Comparison of ENCODE assay signal across 9 cellular contexts in the genomic region with DNA sequence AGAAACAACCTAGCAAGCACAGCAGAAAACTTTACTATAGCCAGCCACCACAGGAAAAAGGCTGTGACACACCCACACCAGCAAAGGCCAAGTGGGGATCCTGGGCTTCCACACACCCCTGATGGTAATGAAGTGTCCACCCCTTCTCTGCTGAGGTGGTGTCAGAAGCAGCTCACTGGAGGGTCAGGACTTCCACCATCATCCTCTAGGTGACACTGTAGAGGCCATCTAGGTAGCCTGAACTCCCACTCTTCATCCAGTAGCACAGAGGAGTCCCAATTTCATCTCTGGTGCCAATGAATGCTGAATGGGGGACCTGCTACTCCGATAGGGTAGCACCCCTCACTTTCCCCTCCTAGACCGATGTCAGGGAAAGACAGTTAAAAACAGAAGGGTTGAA.
DNase-seq lines count a peak whose midpoint lies in the region; ATAC-seq, FAIRE-seq and TF ChIP-seq lines count a peak whose summit lies in the region.
"Had no signal": no experiment of that assay in that cellular context is flagged by ENCODE, and none has a peak within 500 bp of the region (broad histone marks: within the 10 kb centered on the region; RNA-seq: fewer than 3 reads in every experiment).

No MANE protein-coding gene starts in this region.

- no peaks in the 10 kb centered on the region for H3K9me3 Mint-ChIP-seq in astrocyte (ENCODE audit: unreplicated experiment)

- no CpG with 5 or more reads among the region's 2 CpGs for WGBS in neuronal stem cell (ENCODE audit: extremely low coverage in 2 of 2, insufficient read length in 2 of 2, insufficient replicate concordance in 1 of 2), 2 donors

- H3K18ac ChIP-seq in neuronal stem cell (ENCODE audit: low read length), result no peak overlapping the region

- H3K4me2 ChIP-seq in astrocyte (ENCODE audit: low read length) (no peak overlapping the region), neuronal stem cell (ENCODE audit: insufficient read depth, low read length, poor library complexity, severe bottlenecking) (no peak overlapping the region)

- no peak overlapping the region for H3K27ac Mint-ChIP-seq in astrocyte (ENCODE audit: unreplicated experiment)

- H3K36me3 ChIP-seq in astrocyte (ENCODE audit: insufficient read depth, low read length) (no peaks in the 10 kb centered on the region), neuronal stem cell (replicated peaks in 1 of 2; ENCODE audit: control insufficient read depth in 2 of 2, insufficient read depth in 2 of 2, low read length in 2 of 2) (no peaks in the 10 kb centered on the region)
- H3K36me3 ChIP-seq: neutrophil had no signal

- H3K9ac ChIP-seq in astrocyte (ENCODE audit: low read length), result no peak overlapping the region
- no peak overlapping the region for H3K9ac ChIP-seq in neuronal stem cell (ENCODE audit: low read depth, low read length, poor library complexity)

- H2BK120ac ChIP-seq in neuronal stem cell (ENCODE audit: low read depth, low read length), result no peak overlapping the region

- no peaks in the 10 kb centered on the region for H3K79me2 ChIP-seq in astrocyte (ENCODE audit: insufficient read depth, low read length)

- H3K4me3 ChIP-seq in astrocyte (ENCODE audit: insufficient read depth, low read depth, low read length) (no peak overlapping the region), neuronal stem cell (ENCODE audit: low read length in 2 of 2) (no peak overlapping the region)

- no peaks in the 10 kb centered on the region for H3K27me3 Mint-ChIP-seq in astrocyte (ENCODE audit: low read depth, unreplicated experiment)

- H3K79me1 ChIP-seq in neuronal stem cell (ENCODE audit: low read depth, low read length), result no peaks in the 10 kb centered on the region

- peaks cover 11% of the 10 kb centered on the region for H3K4me1 Mint-ChIP-seq in astrocyte (ENCODE audit: low read depth, unreplicated experiment)

- FAIRE-seq in HTR-8/SVneo (lab: Jason Lieb, UNC) (no peak), astrocyte (lab: Jason Lieb, UNC) (no peak)

- H3K14ac ChIP-seq in neuronal stem cell (ENCODE audit: low read length), result no peak overlapping the region

- no peaks in the 10 kb centered on the region for H4K20me1 ChIP-seq in astrocyte (ENCODE audit: insufficient read depth, low read length)

- no peaks in the 10 kb centered on the region for H3K4me1 ChIP-seq in astrocyte (ENCODE audit: insufficient read depth, low read length)
- H3K4me1 ChIP-seq in neuronal stem cell (ENCODE audit: control insufficient read depth in 2 of 2, insufficient read depth in 1 of 2, low read depth in 1 of 2, low read length in 2 of 2), result no peaks in the 10 kb centered on the region

- H2BK12ac ChIP-seq in neuronal stem cell (ENCODE audit: low read length), result no peak overlapping the region

- H2AFZ ChIP-seq in astrocyte (ENCODE audit: low read depth, low read length), result no peak overlapping the region
- H2AFZ ChIP-seq in neuronal stem cell (ENCODE audit: low read length), result no peak overlapping the region

- H3K27ac ChIP-seq in astrocyte (ENCODE audit: low read depth, low read length) (no peak overlapping the region), neuronal stem cell (replicated peaks; ENCODE audit: low read length) (no peak overlapping the region)
- H3K27ac ChIP-seq: neutrophil had no signal

- intact Hi-C loops in sciatic nerve (cut with DNase I), result no loop called here

- no peak overlapping the region for H4K91ac ChIP-seq in neuronal stem cell (ENCODE audit: low read depth, low read length, poor library complexity)

- H2BK5ac ChIP-seq in neuronal stem cell (ENCODE audit: low read length), result no peak overlapping the region

- H3K9me3 ChIP-seq in astrocyte (ENCODE audit: insufficient read depth, low read depth, low read length), result no peaks in the 10 kb centered on the region
- no peaks in the 10 kb centered on the region for H3K9me3 ChIP-seq in neuronal stem cell (replicated peaks in 1 of 2; ENCODE audit: control insufficient read depth in 2 of 2, insufficient read depth in 1 of 2, low read depth in 1 of 2, low read length in 2 of 2)
- H3K9me3 ChIP-seq: neutrophil had no signal

- ATAC-seq in GM21737 (IDR thresholded peaks at IDR 0.05; ENCODE audit: unreplicated experiment), result peak; percentile 94
- ATAC-seq in sciatic nerve, result no peak
- ATAC-seq in HG03521 (IDR thresholded peaks at IDR 0.05; ENCODE audit: unreplicated experiment), result no peak

- H3K36me3 Mint-ChIP-seq in astrocyte (ENCODE audit: low read depth, unreplicated experiment), result no peaks in the 10 kb centered on the region

- peak; percentile 33 for DNase-seq in GM10266 (ENCODE audit: extremely low spot score)
- peak; percentile 21 for DNase-seq in HTR-8/SVneo (ENCODE audit: insufficient read length, low spot score)
- DNase-seq in astrocyte (ENCODE audit: low read depth), result no peak
- peak; percentile 26 for DNase-seq in neuronal stem cell (ENCODE audit: low spot score)
- no peak for DNase-seq in hepatic stellate cell (ENCODE audit: low spot score)
- no peak for DNase-seq in sciatic nerve (ENCODE audit: low spot score)

- H3K27me3 ChIP-seq in astrocyte (ENCODE audit: insufficient read depth, low read length) (no peaks in the 10 kb centered on the region), neuronal stem cell (ENCODE audit: control insufficient read depth in 3 of 3, insufficient read depth in 3 of 3, low read depth in 1 of 3, low read length in 3 of 3) (no peaks in the 10 kb centered on the region)
- H3K27me3 ChIP-seq: neutrophil had no signal

- no peak overlapping the region for H3K4me3 Mint-ChIP-seq in astrocyte (ENCODE audit: unreplicated experiment)

- TF ChIP-seq CTCF in GM10266 (IDR thresholded peaks at IDR 0.05; ENCODE audit: control insufficient read depth, insufficient read depth, low read depth, missing control alignments) (peak; percentile 62), astrocyte (IDR thresholded peaks at IDR 0.05; ENCODE audit: insufficient read depth, low read depth, low read length) (peak; percentile 29)

- H4K8ac ChIP-seq in neuronal stem cell (ENCODE audit: low read depth, low read length), result no peak overlapping the region

- H2AK5ac ChIP-seq in neuronal stem cell (ENCODE audit: low read depth, low read length), result no peak overlapping the region

- no peak overlapping the region for H2BK15ac ChIP-seq in neuronal stem cell (ENCODE audit: low read length)

- H3K4ac ChIP-seq in neuronal stem cell (ENCODE audit: low read length), result no peak overlapping the region

- H3K23ac ChIP-seq in neuronal stem cell (ENCODE audit: low read depth, low read length, poor library complexity), result no peak overlapping the region

Comparison
In these comparisons a context has a peak if more than half of its experiments do, and no peak if none do; other contexts are left out.
1. DNase-seq: peak in GM10266 (single experiment), HTR-8/SVneo (single experiment) and neuronal stem cell (single experiment); none in astrocyte (single experiment), hepatic stellate cell (single experiment) and sciatic nerve (single experiment).